ENCODE assay signal across 16 cellular contexts in the genomic region with DNA sequence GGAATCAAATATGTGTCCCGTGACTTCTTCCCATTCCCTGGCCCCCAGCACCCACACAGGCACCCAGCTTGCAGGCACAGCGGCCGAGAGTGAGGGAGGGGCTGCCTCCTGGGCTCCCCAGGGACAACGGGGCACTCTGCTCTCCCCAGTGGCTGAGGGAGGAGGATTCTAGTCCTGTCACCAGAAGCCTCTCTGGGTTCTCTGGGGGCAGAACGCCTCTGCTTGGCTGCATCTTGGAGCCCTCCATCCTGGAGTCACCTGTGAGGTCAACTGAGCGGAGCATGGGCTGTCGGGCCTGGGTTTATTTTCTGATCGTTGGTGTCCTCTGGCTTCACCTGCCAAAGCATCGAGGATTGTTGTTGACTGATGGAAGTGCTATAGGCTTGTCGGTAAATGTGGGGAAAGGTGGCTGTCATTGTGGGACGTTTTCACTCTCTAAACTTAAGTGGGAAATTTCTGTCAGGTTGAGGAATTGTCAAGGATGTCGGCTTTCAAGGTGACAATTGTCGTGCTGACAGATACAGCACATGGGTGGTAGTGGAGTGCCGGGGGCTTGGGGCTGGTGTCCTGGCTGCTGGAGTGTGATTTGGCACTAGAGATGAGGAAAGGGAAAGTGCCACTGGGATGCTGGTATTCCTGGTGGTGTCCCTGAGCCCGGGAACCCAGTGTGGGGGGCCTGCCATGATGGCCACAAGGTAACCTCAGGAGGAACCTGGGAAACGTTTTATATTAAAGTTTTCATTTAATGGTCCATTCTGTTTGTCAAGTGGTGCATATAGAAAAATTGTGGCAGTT. TPM values are rescaled to one million over a fixed set of nuclear protein-coding genes. Genes with fewer than 3 reads are reported as not detected.
DNase-seq lines count a peak whose midpoint lies in the region; ATAC-seq, FAIRE-seq and TF ChIP-seq lines count a peak whose summit lies in the region.
"Had no signal": no experiment of that assay in that cellular context is flagged by ENCODE, and none has a peak within 500 bp of the region (broad histone marks: within the 10 kb centered on the region; RNA-seq: fewer than 3 reads in every experiment).

No MANE protein-coding gene starts in this region.

- FAIRE-seq in GM12878 (lab: Jason Lieb, UNC), result no peak
- FAIRE-seq: G401.6 had no signal

- CTCF ChIA-PET in IMR-90 (lab: Yijun Ruan, JAX) (no interaction called here), GM12878 (lab: Yijun Ruan, JAX) (interaction anchor here (0.7 to 1.4 kb wide), 2 partner anchors 72 to 371 kb away, joined by 3 to 4 read pairs; no protein-coding TSS in a partner anchor)
- CTCF ChIA-PET in activated CD4-positive, alpha-beta T cell treated with anti-CD3 and anti-CD28 coated beads, Interleukin-2, amount 10 ng/mL, durations not matched to agents 7 days and 5 days (lab: Charles Lee), result no interaction called here

- H2BK20ac ChIP-seq in IMR-90 (ENCODE audit: low read depth, low read length), result no peak overlapping the region

- no peak for TF ChIP-seq EP300 in GM12878 (IDR thresholded peaks at IDR 0.05; ENCODE audit: borderline replicate concordance in 1 of 2, control insufficient read depth in 1 of 2, low read depth in 2 of 2, low read length in 2 of 2)

- 0 out of 3 replicates have a peak overlapping the region, but pooled peaks have one; percentile 17 for H2BK15ac ChIP-seq in IMR-90 (ENCODE audit: low read depth, low read length)

- peaks cover 5% of the 10 kb centered on the region for H3K27me3 Mint-ChIP-seq in neural crest cell (ENCODE audit: low read depth)
- H3K27me3 Mint-ChIP-seq in activated CD4-positive, alpha-beta T cell treated with anti-CD3 and anti-CD28 coated beads, Interleukin-2, amount 10 ng/mL, durations not matched to agents 7 days and 5 days, result peaks cover 25% of the 10 kb centered on the region

- SMC1A ChIA-PET in GM12878 (lab: Charles Lee; ENCODE audit: uncharacterized antibody, unreplicated experiment), result interaction anchor here (1.8 to 2.4 kb wide), 2 partner anchors 10 to 52 kb away, joined by 4 to 12 read pairs; no protein-coding TSS in a partner anchor

- H3K9me3 Mint-ChIP-seq in neural crest cell, result no peaks in the 10 kb centered on the region
- H3K9me3 Mint-ChIP-seq in activated CD4-positive, alpha-beta T cell treated with anti-CD3 and anti-CD28 coated beads, Interleukin-2, amount 10 ng/mL, durations not matched to agents 7 days and 5 days, result no peaks in the 10 kb centered on the region

- no peak overlapping the region for H2AFZ ChIP-seq in IMR-90 (replicated peaks; ENCODE audit: low read length, poor library complexity)
- H2AFZ ChIP-seq in GM12878 (ENCODE audit: control insufficient read depth, low read depth, low read length), result no peak overlapping the region

- TF ChIP-seq POLR2A in IMR-90 (IDR thresholded peaks at IDR 0.05; ENCODE audit: low read depth, low read length) (no peak), GM12878 (IDR thresholded peaks at IDR 0.05; ENCODE audit: low read depth, low read length) (no peak)

- ATAC-seq in IMR-90 (ENCODE audit: low read depth) (no peak), GM12878 (no peak), GM21786 (IDR thresholded peaks at IDR 0.05; ENCODE audit: unreplicated experiment) (no peak)

- TF ChIP-seq RAD21 in IMR-90 (IDR thresholded peaks at IDR 0.05; ENCODE audit: low read length), result no peak
- TF ChIP-seq RAD21 in GM12878 (IDR thresholded peaks at IDR 0.05; ENCODE audit: insufficient read depth, low read depth, low read length), result no peak

- peaks cover 64 to 96% (median 84%) of the 10 kb centered on the region in 10 experiments for H3K4me1 ChIP-seq in BLaER1 treated with 17β-estradiol and CSF1 and Interleukin-3, amounts not matched to agents 10 nM and 100 nM
- H3K4me1 ChIP-seq in IMR-90 (ENCODE audit: control insufficient read depth, insufficient read depth, low read length) (peaks cover 16% of the 10 kb centered on the region), GM12878 (ENCODE audit: control insufficient read depth, insufficient read depth, low read length) (peaks cover 27% of the 10 kb centered on the region)
- H3K4me1 ChIP-seq: Caco-2, HAP-1 had no signal

- dilution Hi-C loops in IMR-90 (cut with HindIII; ENCODE audit: low sequenced_read_pairs, unreplicated experiment), result no loop called here

- no peak overlapping the region for H3K18ac ChIP-seq in IMR-90 (ENCODE audit: low read depth, low read length)

- RAD21 ChIA-PET in GM12878 (lab: Charles Lee; ENCODE audit: unreplicated experiment), result interaction anchor here (1.0 to 1.8 kb wide), 2 partner anchors 12 to 371 kb away, joined by 3 to 5 read pairs; no protein-coding TSS in a partner anchor

- no peak for DNase-seq in IMR-90
- no peak for DNase-seq in GM12878 (ENCODE audit: low read depth, low spot score)
- DNase-seq in neural crest cell (ENCODE audit: low read depth, low spot score), result no peak
- no peak for DNase-seq in NCI-H226
- no peak for DNase-seq in activated CD4-positive, alpha-beta T cell treated with anti-CD3 and anti-CD28 coated beads, Interleukin-2, amount 10 ng/mL, durations not matched to agents 7 days and 5 days
- DNase-seq: Caco-2; NCI-H1105; NCI-H1694; NCI-H2081 treated with DMSO at 0.1 percent for 48 hours; NK-92 treated with Interleukin-12 subunit alpha and Interleukin-12 subunit beta, amount 100 ng/mL, for 24 hours; Right ventricle myocardium superior had no signal

- peaks cover 78 to 99% (median 97%) of the 10 kb centered on the region in 11 experiments for H4K20me1 ChIP-seq in BLaER1 treated with 17β-estradiol and CSF1 and Interleukin-3, amounts not matched to agents 10 nM and 100 nM
- H4K20me1 ChIP-seq in IMR-90 (ENCODE audit: insufficient read depth, low read length) (peaks cover 93% of the 10 kb centered on the region), GM12878 (ENCODE audit: control insufficient read depth, insufficient read depth) (no peaks in the 10 kb centered on the region)

- WGBS in IMR-90 (ENCODE audit: extremely low coverage in 2 of 2, insufficient read length in 1 of 2), 2 experiments, result 80% methylated on average over 9 of the region's 16 CpGs; no CpG with 5 or more reads in 1 of the 2 experiments
- 70% methylated on average over 16 of the region's 16 CpGs for WGBS in GM12878 (ENCODE audit: insufficient coverage, insufficient replicate concordance, low lambda C conversion rate, missing lambda C conversion rate)

- 0 out of 2 replicates have a peak overlapping the region, but pooled peaks have one; percentile 15 for H3K4ac ChIP-seq in IMR-90 (ENCODE audit: low read depth, low read length)

- peak overlapping the region; percentile 45 to 96 (median 81) for H3K4me2 ChIP-seq in BLaER1 treated with 17β-estradiol and CSF1 and Interleukin-3, amounts not matched to agents 10 nM and 100 nM
- H3K4me2 ChIP-seq in IMR-90 (ENCODE audit: low read depth, low read length) (no peak overlapping the region), GM12878 (ENCODE audit: control insufficient read depth, insufficient read depth) (peak overlapping the region; percentile 51; the same call in 1 of the 2 replicates)

- no peak overlapping the region for H3K23ac ChIP-seq in IMR-90 (ENCODE audit: low read depth, low read length)

- peaks cover 3% of the 10 kb centered on the region for H3K79me2 ChIP-seq in GM12878 (ENCODE audit: control insufficient read depth, insufficient read depth, low read length)

- H3K9me1 ChIP-seq in IMR-90 (ENCODE audit: insufficient read depth, low read length), result peaks cover 35% of the 10 kb centered on the region

- peaks cover 39 to 89% of the 10 kb centered on the region in 2 experiments for H3K79me1 ChIP-seq in IMR-90 (ENCODE audit: low read depth in 1 of 2, low read length in 2 of 2)

- peak overlapping the region; percentile 23 for H3K27ac Mint-ChIP-seq in neural crest cell (ENCODE audit: unreplicated experiment)
- no peak overlapping the region for H3K27ac Mint-ChIP-seq in activated CD4-positive, alpha-beta T cell treated with anti-CD3 and anti-CD28 coated beads, Interleukin-2, amount 10 ng/mL, durations not matched to agents 7 days and 5 days

- in situ Hi-C loops in IMR-90 (cut with MboI; ENCODE audit: low sequenced_read_pairs) (loop anchor here (25.0 kb wide), 1 partner anchor 195 kb away; no protein-coding TSS in a partner anchor), GM12878 (cut with MboI) (no loop called here)

- H4K8ac ChIP-seq in IMR-90 (ENCODE audit: low read depth in 2 of 2, low read length in 2 of 2), result no peak overlapping the region

- no peaks in the 10 kb centered on the region for H3K27me3 ChIP-seq in BLaER1 treated with 17β-estradiol and CSF1 and Interleukin-3, amounts not matched to agents 10 nM and 100 nM
- H3K27me3 ChIP-seq in IMR-90 (ENCODE audit: control insufficient read depth, insufficient read depth, low read length) (no peaks in the 10 kb centered on the region), GM12878 (replicated peaks in 1 of 2; ENCODE audit: control insufficient read depth in 2 of 2, insufficient read depth in 2 of 2, low read length in 1 of 2) (peaks cover 0 to 3% of the 10 kb centered on the region in 2 experiments; a peak in 2 of 4 replicates)

- intact Hi-C loops in IMR-90 (cut with micrococcal nuclease), result no loop called here
- intact Hi-C loops in GM12878 (cut with micrococcal nuclease; ENCODE audit: unreplicated experiment), result loop anchor here (2.0 to 10.0 kb wide), 2 partner anchors 72 to 462 kb away; no protein-coding TSS in a partner anchor

- H2AK5ac ChIP-seq in IMR-90 (ENCODE audit: low read depth, low read length), result no peak overlapping the region

- H3K4me3 ChIP-seq in BLaER1 treated with 17β-estradiol and CSF1 and Interleukin-3, amounts not matched to agents 10 nM and 100 nM, result peak overlapping the region in 1 of 10 experiments; percentile 13; a peak in 1 of 20 replicates
- H3K4me3 ChIP-seq in IMR-90 (ENCODE audit: insufficient read depth, low read depth, low read length), result no peak overlapping the region
- no peak overlapping the region for H3K4me3 ChIP-seq in GM12878
- H3K4me3 ChIP-seq: HAP-1 had no signal

- peak overlapping the region; percentile 4; the same call in 1 of the 2 replicates for H4K91ac ChIP-seq in IMR-90 (ENCODE audit: insufficient read depth, low read depth, low read length)

- 0 out of 2 replicates have a peak overlapping the region, but pooled peaks have one; percentile 16 for H3K14ac ChIP-seq in IMR-90 (replicated peaks; ENCODE audit: low read depth, low read length)

- TF ChIP-seq CTCF in IMR-90 (conservative IDR thresholded peaks at IDR 0.05; ENCODE audit: low read depth, low read length) (no peak), GM12878 (IDR thresholded peaks at IDR 0.05 in 2 of 3, conservative IDR thresholded peaks at IDR 0.05 in 1 of 3; ENCODE audit: control insufficient read depth in 2 of 3, extremely low read depth in 1 of 3, insufficient read depth in 1 of 3, low read depth in 3 of 3, low read length in 3 of 3) (no peak), neural crest cell (conservative IDR thresholded peaks at IDR 0.05) (no peak)

- no peaks in the 10 kb centered on the region for H3K36me3 Mint-ChIP-seq in neural crest cell (ENCODE audit: low read depth)
- H3K36me3 Mint-ChIP-seq in activated CD4-positive, alpha-beta T cell treated with anti-CD3 and anti-CD28 coated beads, Interleukin-2, amount 10 ng/mL, durations not matched to agents 7 days and 5 days (ENCODE audit: low read depth), result no peaks in the 10 kb centered on the region

- H3K4me1 Mint-ChIP-seq in neural crest cell, result no peaks in the 10 kb centered on the region
- H3K4me1 Mint-ChIP-seq in activated CD4-positive, alpha-beta T cell treated with anti-CD3 and anti-CD28 coated beads, Interleukin-2, amount 10 ng/mL, durations not matched to agents 7 days and 5 days, result peaks cover 37% of the 10 kb centered on the region

- H3K9ac ChIP-seq in BLaER1 treated with 17β-estradiol and CSF1 and Interleukin-3, amounts not matched to agents 10 nM and 100 nM, result peak overlapping the region in 3 of 11 experiments; percentile 14 to 50 (median 28); a peak in 3 of 22 replicates
- no peak overlapping the region for H3K9ac ChIP-seq in IMR-90 (ENCODE audit: low read depth, low read length)
- no peak overlapping the region for H3K9ac ChIP-seq in GM12878 (ENCODE audit: control insufficient read depth, insufficient read depth, low read length)

- H2BK5ac ChIP-seq in IMR-90 (ENCODE audit: low read depth, low read length, poor library complexity, severe bottlenecking), result peak overlapping the region; percentile 28

- no TSS peak for BruUV-seq in IMR-90 (replicated peaks; lab: Mats Ljungman, UMichigan)
- no TSS peak for BruUV-seq in GM12878 (replicated peaks; lab: Mats Ljungman, UMichigan)

- peaks cover 0 to 9% (median 0%) of the 10 kb centered on the region in 11 experiments; a peak in 4 of 22 replicates for H3K9me3 ChIP-seq in BLaER1 treated with 17β-estradiol and CSF1 and Interleukin-3, amounts not matched to agents 10 nM and 100 nM (replicated peaks in 1 of 11)
- H3K9me3 ChIP-seq in IMR-90 (ENCODE audit: control insufficient read depth, insufficient read depth, low read length), result no peaks in the 10 kb centered on the region
- no peaks in the 10 kb centered on the region for H3K9me3 ChIP-seq in GM12878 (replicated peaks; ENCODE audit: control insufficient read depth, insufficient read depth, low read length)
- H3K9me3 ChIP-seq: Caco-2, HAP-1 had no signal

- no peak overlapping the region for H3K4me3 Mint-ChIP-seq in neural crest cell
- H3K4me3 Mint-ChIP-seq in activated CD4-positive, alpha-beta T cell treated with anti-CD3 and anti-CD28 coated beads, Interleukin-2, amount 10 ng/mL, durations not matched to agents 7 days and 5 days, result no peak overlapping the region

- POLR2A ChIA-PET in IMR-90 (lab: Charles Lee; ENCODE audit: unreplicated experiment) (interaction anchor here (0.6 kb wide), 1 partner anchor 11 kb away, joined by 4 read pairs; no protein-coding TSS in a partner anchor), GM12878 (lab: Charles Lee) (no interaction called here)
- POLR2A ChIA-PET in activated CD4-positive, alpha-beta T cell treated with anti-CD3 and anti-CD28 coated beads, Interleukin-2, amount 10 ng/mL, durations not matched to agents 7 days and 5 days (lab: Charles Lee), result no interaction called here

- H3K27ac ChIP-seq in BLaER1 treated with 17β-estradiol and CSF1 and Interleukin-3, amounts not matched to agents 10 nM and 100 nM, result no peak overlapping the region
- H3K27ac ChIP-seq in IMR-90 (ENCODE audit: insufficient read depth, low read length) (no peak overlapping the region), GM12878 (ENCODE audit: control insufficient read depth, insufficient read depth) (no peak overlapping the region; the same call in 1 of the 2 replicates)
- H3K27ac ChIP-seq: C4-2B had no signal

- H2AK9ac ChIP-seq in IMR-90 (replicated peaks; ENCODE audit: low read depth, low read length, poor library complexity), result no peak overlapping the region

- peaks cover 0 to 31% (median 6%) of the 10 kb centered on the region in 11 experiments; a peak in 9 of 22 replicates for H3K36me3 ChIP-seq in BLaER1 treated with 17β-estradiol and CSF1 and Interleukin-3, amounts not matched to agents 10 nM and 100 nM
- no peaks in the 10 kb centered on the region for H3K36me3 ChIP-seq in IMR-90 (ENCODE audit: control insufficient read depth, insufficient read depth, low read length)
- peaks cover 0 to 1% of the 10 kb centered on the region in 2 experiments; a peak in 1 of 4 replicates for H3K36me3 ChIP-seq in GM12878 (ENCODE audit: control insufficient read depth in 2 of 2, insufficient read depth in 2 of 2, low read length in 1 of 2)
- H3K36me3 ChIP-seq: HAP-1 had no signal

- no peak overlapping the region for H4K5ac ChIP-seq in IMR-90 (ENCODE audit: low read depth, low read length)

- H2BK120ac ChIP-seq in IMR-90 (ENCODE audit: low read depth, low read length), result peak overlapping the region; percentile 32; the same call in 1 of the 2 replicates

- no peak overlapping the region for H3K56ac ChIP-seq in IMR-90 (ENCODE audit: extremely low read depth, insufficient read depth, low read length)

RNA-seq across cellular contexts. Expression of a gene that starts 13.6 kb away (rescaled TPM):
- 3.4 and 3.9 TPM in 2 replicates for total RNA-seq in IMR-90 (2012; rRNA removed)
- polyA plus RNA-seq in IMR-90 (2012; rRNA removed), result 5.3 and 5.7 TPM in 2 replicates
- 2.9 and 5.9 TPM in 2 replicates for polyA plus RNA-seq in IMR-90 (2012; cell fraction: cytosol; rRNA removed)
- 10.7 and 11.0 TPM in 2 replicates for polyA plus RNA-seq in IMR-90 (2012; cell fraction: nucleus; rRNA removed; ENCODE audit: low replicate concordance)
- total RNA-seq in GM12878 (2013; cell fraction: nucleolus; rRNA removed), result 3.7 and 4.4 TPM in 2 replicates
- 4.2 and 4.6 TPM in 2 replicates for total RNA-seq in GM12878 (2014; rRNA removed)
- total RNA-seq in GM12878 (2014; rRNA removed; fragmentation: Illumina TruSeq; extraction: Trizol), result 2.0 and 2.3 TPM in 2 replicates
- 8.4 and 8.8 TPM in 2 replicates for total RNA-seq in GM12878 (2021)
- polyA plus RNA-seq in GM12878 (2011; ENCODE audit: low read depth), result 0.94 TPM
- polyA plus RNA-seq in GM12878 (2011; rRNA removed), result 0.07 and 0.08 TPM in 2 replicates
- polyA plus RNA-seq in GM12878 (2011; cell fraction: cytosol; rRNA removed), result 0.10 and 0.12 TPM in 2 replicates
- 0.24 and 0.42 TPM in 2 replicates for polyA plus RNA-seq in GM12878 (2011; cell fraction: nucleus; rRNA removed)
- polyA plus RNA-seq in GM12878 (2012), result 1.6 TPM in 2 replicates
- polyA plus RNA-seq in GM12878 (2014; fragmentation: Illumina TruSeq; extraction: Trizol), result 3.0 and 3.7 TPM in 2 replicates
- polyA plus RNA-seq in GM12878 (2014; fragmentation: Nextera tagmentation; extraction: Ambion mirVana), result under 1 TPM; 0.21 to 0.35 TPM
- polyA plus RNA-seq in GM12878 (2014; rRNA removed), result 5.1 and 6.0 TPM in 2 replicates
- 1 to 10 TPM; 1.1 to 2.4 TPM for polyA plus RNA-seq in GM12878 (2016; fragmentation: Nextera tagmentation; extraction: Ambion mirVana)
- polyA minus RNA-seq in GM12878 (2011; rRNA and poly(A)+ RNA removed), result 0.15 and 0.22 TPM in 2 replicates
- polyA minus RNA-seq in GM12878 (2011; cell fraction: cytosol; rRNA and poly(A)+ RNA removed), result 0.21 and 0.27 TPM in 2 replicates
- polyA minus RNA-seq in GM12878 (2011; cell fraction: nucleus; rRNA and poly(A)+ RNA removed), result 0.36 and 0.77 TPM in 2 replicates
- total RNA-seq in neural crest cell, result 0.70 and 0.84 TPM in 2 replicates
- total RNA-seq in activated CD4-positive, alpha-beta T cell treated with anti-CD3 and anti-CD28 coated beads, Interleukin-2, amount 10 ng/mL, durations not matched to agents 7 days and 5 days, result under 1 TPM; 0.08 to 0.17 TPM
